ENCODE assay signal across 8 cellular contexts in the genomic region with DNA sequence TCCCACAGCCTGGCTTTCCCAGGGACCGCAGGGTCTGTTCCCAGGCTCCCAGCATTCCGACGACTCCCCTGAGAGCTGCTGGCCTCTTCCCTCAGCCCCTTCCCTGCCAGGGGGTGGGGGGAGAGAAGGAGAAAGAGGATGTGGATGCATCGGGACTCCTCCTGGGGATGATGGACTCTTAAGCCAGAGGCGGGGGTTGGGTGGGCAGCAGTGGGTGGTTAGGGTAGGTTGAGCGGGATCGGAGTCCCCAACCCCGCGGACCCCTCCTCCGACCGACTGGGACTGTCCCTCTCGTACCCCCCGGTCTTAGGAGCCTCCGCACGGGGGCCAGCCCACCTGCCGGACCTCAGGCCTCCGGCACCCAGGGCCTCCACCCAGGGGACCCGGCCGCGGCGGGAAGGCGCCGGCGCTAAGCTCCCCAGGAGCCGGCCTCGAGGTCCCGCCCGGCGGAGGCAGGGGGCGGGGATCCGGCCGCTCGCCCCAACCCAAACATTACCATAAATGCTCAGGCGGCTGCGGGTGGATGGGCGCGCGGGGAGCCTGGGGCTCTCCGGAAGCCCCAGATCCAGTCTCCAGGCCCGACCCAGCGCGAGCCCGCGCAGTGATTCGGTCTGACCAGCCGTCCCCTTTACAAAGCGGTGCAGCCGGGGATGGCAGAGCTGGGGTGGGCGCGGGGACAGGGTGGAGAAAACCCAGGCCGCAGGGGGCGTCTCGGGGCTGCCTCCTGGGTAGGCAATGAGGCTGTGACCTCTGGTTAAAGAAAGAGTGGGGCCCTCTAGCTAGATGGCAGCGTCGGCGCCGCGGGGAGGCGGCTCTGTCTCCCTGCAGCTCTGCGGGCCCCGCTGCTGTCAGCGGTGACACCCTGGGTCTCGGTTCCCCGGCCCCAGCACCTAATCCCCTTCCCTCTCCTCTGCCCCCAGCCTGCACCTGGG.
DNase-seq lines count a peak whose midpoint lies in the region; ATAC-seq and TF ChIP-seq lines count a peak whose summit lies in the region.

No MANE protein-coding gene starts in this region.

- no peaks in the 10 kb centered on the region for H3K9me3 ChIP-seq in effector memory CD4-positive, alpha-beta T cell (ENCODE audit: control insufficient read depth, low read length)
- H3K9me3 ChIP-seq in subcutaneous abdominal adipose tissue (ENCODE audit: control insufficient read depth in 5 of 5, low read length in 5 of 5): no peaks in the 10 kb centered on the region

- peaks cover 10% of the 10 kb centered on the region for H3K27me3 ChIP-seq in effector memory CD4-positive, alpha-beta T cell (replicated peaks; ENCODE audit: control insufficient read depth, insufficient read depth, low read length, poor library complexity, severe bottlenecking)
- peaks cover 0 to 4% (median under 1%) of the 10 kb centered on the region in 5 donors for H3K27me3 ChIP-seq in subcutaneous abdominal adipose tissue (ENCODE audit: control insufficient read depth in 5 of 5, insufficient read depth in 4 of 5, low read length in 5 of 5)

- peak overlapping the region; percentile 46 for H3K27ac ChIP-seq in effector memory CD4-positive, alpha-beta T cell (ENCODE audit: insufficient read depth, low read length, poor library complexity, severe bottlenecking)
- peak overlapping the region; percentile 85 for H3K27ac ChIP-seq in subcutaneous abdominal adipose tissue (ENCODE audit: low read depth, low read length)

- peak overlapping the region; percentile 56 to 85 (median 80) for H3K9ac ChIP-seq in subcutaneous abdominal adipose tissue (ENCODE audit: low read length in 5 of 5)

- ATAC-seq in GM18907 (IDR thresholded peaks at IDR 0.05; ENCODE audit: unreplicated experiment) (peak; percentile 43), HG03280 (IDR thresholded peaks at IDR 0.05; ENCODE audit: unreplicated experiment) (peak; percentile 40), GM19324 (IDR thresholded peaks at IDR 0.05; ENCODE audit: low FRiP score, unreplicated experiment) (no peak)

- H3K4me3 ChIP-seq in WI38 (ENCODE audit: low read depth, low read length) (peak overlapping the region; percentile 48), subcutaneous abdominal adipose tissue (ENCODE audit: low read depth in 1 of 5, low read length in 5 of 5) (peak overlapping the region; percentile 62 to 74 (median 66))
- peak overlapping the region; percentile 56 for H3K4me3 ChIP-seq in effector memory CD4-positive, alpha-beta T cell (ENCODE audit: insufficient read depth, low read depth, low read length, poor library complexity, severe bottlenecking)

- no peak for TF ChIP-seq CTCF in WI38 (IDR thresholded peaks at IDR 0.05; ENCODE audit: low read depth, low read length)

- peaks cover 44% of the 10 kb centered on the region for H3K4me1 ChIP-seq in effector memory CD4-positive, alpha-beta T cell (ENCODE audit: control insufficient read depth, insufficient read depth, low read length, poor library complexity, severe bottlenecking)
- peaks cover 7 to 67% (median 57%) of the 10 kb centered on the region in 5 donors for H3K4me1 ChIP-seq in subcutaneous abdominal adipose tissue (ENCODE audit: control insufficient read depth in 5 of 5, insufficient read depth in 5 of 5, low read length in 5 of 5)

- H3K36me3 ChIP-seq in effector memory CD4-positive, alpha-beta T cell (ENCODE audit: control insufficient read depth, insufficient read depth, low read length): no peaks in the 10 kb centered on the region
- no peaks in the 10 kb centered on the region for H3K36me3 ChIP-seq in subcutaneous abdominal adipose tissue (ENCODE audit: control insufficient read depth in 5 of 5, insufficient read depth in 5 of 5, low read length in 5 of 5)

- DNase-seq in ACHN: peak; percentile 69
- peak in 2 of 3 donors; percentile 20 to 41 for DNase-seq in effector memory CD4-positive, alpha-beta T cell
- peak; percentile 30 for DNase-seq in medulla oblongata (ENCODE audit: extremely low spot score)

- in situ Hi-C loops in ACHN (cut with HindIII; ENCODE audit: low pct_ligation_motif_present, low pct_unique_long_range_greater_than_20kb, low sequenced_read_pairs): no loop called here
